In genomic region chr12:116220756-116221155, GRCh38 we compare ENCODE assay signal across 22 cellular contexts. TPM values are rescaled to one million over a fixed set of nuclear protein-coding genes. Genes with fewer than 3 reads are reported as not detected.
DNase-seq lines count a peak whose midpoint lies in the region; ATAC-seq and TF ChIP-seq lines count a peak whose summit lies in the region.
"Had no signal": no experiment of that assay in that cellular context is flagged by ENCODE, and none has a peak within 500 bp of the region (broad histone marks: within the 10 kb centered on the region; RNA-seq: fewer than 3 reads in every experiment).

No MANE protein-coding gene starts in this region.

- no peaks in the 10 kb centered on the region for H3K9me3 Mint-ChIP-seq in endodermal cell
- H3K9me3 Mint-ChIP-seq: CD4-positive, alpha-beta T cell had no signal

- no peak overlapping the region for H3K4me3 Mint-ChIP-seq in endodermal cell
- H3K4me3 Mint-ChIP-seq: CD4-positive, alpha-beta T cell had no signal

- no peaks in the 10 kb centered on the region for H3K36me3 Mint-ChIP-seq in endodermal cell (ENCODE audit: low read depth)

- intact Hi-C loops in tibial artery (cut with DNase I; ENCODE audit: low total_unique reads) = no loop called here
- intact Hi-C loops in left ventricle myocardium superior (cut with micrococcal nuclease) = loop anchor here (10.0 kb wide), 1 partner anchor 76 kb away; no protein-coding TSS in a partner anchor

- H3K9ac ChIP-seq in OCI-LY3 (ENCODE audit: low read length) = no peak overlapping the region
- H3K9ac ChIP-seq in endodermal cell (ENCODE audit: extremely low read depth, low read length, poor library complexity, severe bottlenecking) = no peak overlapping the region
- H3K9ac ChIP-seq: GM23248, KMS-11 had no signal

- 93% methylated on average over 3 of the region's 3 CpGs; no CpG with 5 or more reads in 1 of the 2 experiments for WGBS in endodermal cell (ENCODE audit: insufficient coverage in 1 of 2, insufficient read length in 1 of 2), 2 experiments

- H3K36me3 ChIP-seq in OCI-LY3 (replicated peaks; ENCODE audit: low read depth, low read length) = no peaks in the 10 kb centered on the region
- peaks cover 3% of the 10 kb centered on the region for H3K36me3 ChIP-seq in endodermal cell (ENCODE audit: control insufficient read depth, insufficient read depth, low read length)
- H3K36me3 ChIP-seq in tibial artery = no peaks in the 10 kb centered on the region
- H3K36me3 ChIP-seq: HAP-1 had no signal

- H3K9me3 ChIP-seq in OCI-LY3 (ENCODE audit: insufficient read depth, low read length) = no peaks in the 10 kb centered on the region
- no peaks in the 10 kb centered on the region for H3K9me3 ChIP-seq in endodermal cell (ENCODE audit: control insufficient read depth, low read length)
- no peaks in the 10 kb centered on the region for H3K9me3 ChIP-seq in tibial artery
- H3K9me3 ChIP-seq: A549, HAP-1, SJSA1 had no signal

- H3K4me3 ChIP-seq in AG10803 (ENCODE audit: low read length) = no peak overlapping the region
- H3K4me3 ChIP-seq in OCI-LY3 (ENCODE audit: low read length) = no peak overlapping the region
- H3K4me3 ChIP-seq in endodermal cell (ENCODE audit: low read length) = no peak overlapping the region
- no peak overlapping the region for H3K4me3 ChIP-seq in tibial artery
- H3K4me3 ChIP-seq: A549, GM23248, HAP-1, SJSA1 had no signal

- H2AFZ ChIP-seq in OCI-LY3 (ENCODE audit: low read depth, low read length) = no peak overlapping the region
- H2AFZ ChIP-seq: GM23248 had no signal

- TF ChIP-seq CTCF in AG10803 (conservative IDR thresholded peaks at IDR 0.05; ENCODE audit: low read length) = 0 out of 2 replicates have a peak, but pooled peaks have one; percentile 2
- peak; percentile 37; the same call in 1 of the 2 replicates for TF ChIP-seq CTCF in OCI-LY3 (IDR thresholded peaks at IDR 0.05; ENCODE audit: low read depth, low read length)
- TF ChIP-seq CTCF in endodermal cell (conservative IDR thresholded peaks at IDR 0.05) = peak; percentile 56
- TF ChIP-seq CTCF in tibial artery (IDR thresholded peaks at IDR 0.05) = no peak
- TF ChIP-seq CTCF in GM13977 (IDR thresholded peaks at IDR 0.05; ENCODE audit: extremely low read depth, insufficient read depth, missing control alignments) = no peak

- no peaks in the 10 kb centered on the region for H3K27me3 ChIP-seq in OCI-LY3 (ENCODE audit: low read depth, low read length)
- no peaks in the 10 kb centered on the region for H3K27me3 ChIP-seq in endodermal cell (ENCODE audit: control insufficient read depth, insufficient read depth, low read length, poor library complexity, severe bottlenecking)
- no peaks in the 10 kb centered on the region for H3K27me3 ChIP-seq in tibial artery
- H3K27me3 ChIP-seq: SJSA1 had no signal

- H4K20me1 ChIP-seq in OCI-LY3 (ENCODE audit: insufficient read depth, low read length) = peaks cover 7% of the 10 kb centered on the region; the same call in 1 of the 2 replicates

- no peak for ATAC-seq in left ventricle myocardium superior
- ATAC-seq: A549 had no signal

- DNase-seq in AG10803 (ENCODE audit: low read depth) (no peak), endodermal cell (no peak), tibial artery (no peak), left ventricle myocardium superior (no peak), NCI-H524 treated with DMSO at 0.1 percent for 48 hours (lab: John Stamatoyannopoulos, UW) (no peak), GM13977 (ENCODE audit: low spot score) (no peak)
- DNase-seq: CD4-positive, alpha-beta T cell; COR-L47; DMS79; GM23248; IMR-90; NCI-H1105; NCI-H146; NCI-H2029; NCI-H2227 treated with DMSO at 0.1 percent for 48 hours; NCI-H510A; NCI-H748 treated with DMSO at 0.1 percent for 48 hours had no signal

- H3K27ac ChIP-seq in OCI-LY3 (ENCODE audit: low read length) = no peak overlapping the region
- no peak overlapping the region for H3K27ac ChIP-seq in endodermal cell (ENCODE audit: low read depth, low read length)
- H3K27ac ChIP-seq in tibial artery = peak overlapping the region; percentile 10 to 14
- H3K27ac ChIP-seq: A549, GM23248, KMS-11, SJSA1 had no signal

- H3K4me1 Mint-ChIP-seq in endodermal cell = peaks cover 28% of the 10 kb centered on the region

- H3K4me1 ChIP-seq in OCI-LY3 (ENCODE audit: low read length) = peaks cover 7% of the 10 kb centered on the region; the same call in 1 of the 2 replicates
- H3K4me1 ChIP-seq in endodermal cell (ENCODE audit: control insufficient read depth, insufficient read depth, low read length) = peaks cover 4% of the 10 kb centered on the region
- H3K4me1 ChIP-seq in tibial artery = peaks cover 0 to 84% (median 51%) of the 10 kb centered on the region in 4 donors
- H3K4me1 ChIP-seq: HAP-1 had no signal

- H3K27me3 Mint-ChIP-seq in endodermal cell (ENCODE audit: insufficient read depth) = no peaks in the 10 kb centered on the region
- H3K27me3 Mint-ChIP-seq: CD4-positive, alpha-beta T cell had no signal

- H3K4me2 ChIP-seq in OCI-LY3 (ENCODE audit: low read length) = no peak overlapping the region
- H3K4me2 ChIP-seq: A549, KMS-11 had no signal

- no peak overlapping the region for H3K27ac Mint-ChIP-seq in endodermal cell
- H3K27ac Mint-ChIP-seq: CD4-positive, alpha-beta T cell had no signal

- in situ Hi-C loops in GM13977 (cut with MboI; ENCODE audit: low pct_unique_long_range_greater_than_20kb, low sequenced_read_pairs, unreplicated experiment) = no loop called here

- H3K79me2 ChIP-seq in OCI-LY3 (ENCODE audit: low read length) = peaks cover 63% of the 10 kb centered on the region

RNA-seq across cellular contexts. Expression of gene MED13L, which starts 56.7 kb away (rescaled TPM):
- total RNA-seq in endodermal cell (100 to 1,000 TPM; 101 to 111 TPM), left ventricle myocardium superior (64.0 TPM)
- 44.3 TPM for polyA plus RNA-seq in endodermal cell (2013, experiment 1 of 2)
- 44.0 TPM for polyA plus RNA-seq in endodermal cell (2013, experiment 2 of 2)

Comparison
In these comparisons a context has a peak if more than half of its experiments do, and no peak if none do; other contexts are left out.
1. CTCF ChIP-seq: peak in AG10803 (single experiment), OCI-LY3 (single experiment) and endodermal cell (single experiment); none in tibial artery (0 of 2) and GM13977 (single experiment).
2. H3K27ac ChIP-seq: peak in tibial artery (2 of 2); none in OCI-LY3 (single experiment) and endodermal cell (single experiment).